Comparison of ENCODE assay signal across 10 cellular contexts in the genomic region with DNA sequence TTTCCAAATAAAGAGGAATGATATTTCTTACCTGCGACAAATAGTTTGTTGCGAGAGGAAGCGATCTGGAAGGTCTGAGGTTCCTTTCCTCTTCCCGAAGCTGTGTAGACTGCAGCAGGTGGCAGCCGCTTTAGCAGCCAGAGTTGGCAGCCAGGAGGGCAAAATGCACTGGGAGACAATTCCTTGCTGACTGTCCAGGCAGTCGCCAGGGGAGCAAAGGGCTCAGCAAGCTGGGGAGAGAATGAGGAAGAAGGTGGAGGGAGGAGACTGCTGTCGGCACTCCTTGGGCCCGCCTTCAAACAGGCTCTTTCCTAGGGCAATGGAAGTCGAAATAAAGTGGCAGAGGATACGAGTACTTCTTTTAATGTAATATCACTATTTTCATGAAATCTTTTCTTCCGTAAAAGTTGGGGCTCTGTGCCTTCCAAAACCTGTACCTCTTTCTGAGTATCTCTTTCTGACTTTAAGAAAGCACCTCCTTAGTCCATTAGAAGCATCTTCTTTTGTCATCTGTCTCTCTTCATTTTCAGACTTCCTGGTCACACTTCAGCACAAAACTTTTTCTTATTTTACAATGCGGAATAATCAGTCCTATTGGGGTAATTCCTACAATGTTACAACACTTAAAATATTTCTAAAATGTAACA. TPM values are rescaled to one million over a fixed set of nuclear protein-coding genes. Genes with fewer than 3 reads are reported as not detected.
A peak's percentile ranks its signal among the peaks of the same experiment; 100 is the strongest.
DNase-seq lines count a peak whose midpoint lies in the region; ATAC-seq and TF ChIP-seq lines count a peak whose summit lies in the region.
"Had no signal": no experiment of that assay in that cellular context is flagged by ENCODE, and none has a peak within 500 bp of the region (broad histone marks: within the 10 kb centered on the region; RNA-seq: fewer than 3 reads in every experiment).

A gene (minus strand): TSS at position 220 of the 647 bp plus-strand sequence. CDS start 9,041 bp downstream, outside the sequence.

- no peaks in the 10 kb centered on the region for H3K9me3 ChIP-seq in vagina

- H3K36me3 ChIP-seq in vagina, result no peaks in the 10 kb centered on the region
- H3K36me3 ChIP-seq: BLaER1 treated with 17β-estradiol and CSF1 and Interleukin-3, amounts not matched to agents 10 nM and 100 nM had no signal

- H3K27ac ChIP-seq in vagina, result peak within 1 kb of the TSS; percentile 55
- H3K27ac ChIP-seq: BLaER1 treated with 17β-estradiol and CSF1 and Interleukin-3, amounts not matched to agents 10 nM and 100 nM; parathyroid adenoma had no signal

- H3K4me3 ChIP-seq in choroid plexus epithelial cell (ENCODE audit: low read depth, low read length) (peak within 1 kb of the TSS; percentile 37), vagina (peak within 1 kb of the TSS; percentile 17 to 39)
- H3K4me3 ChIP-seq: BLaER1 treated with 17β-estradiol and CSF1 and Interleukin-3, amounts not matched to agents 10 nM and 100 nM had no signal

- ATAC-seq in activated T-cell treated with anti-CD3 and anti-CD28 coated beads, Interleukin-2, amount 50 U/mL, for 72 hours (replicated peaks in 1 of 2), result no peak
- ATAC-seq in HG03457 (IDR thresholded peaks at IDR 0.05; ENCODE audit: unreplicated experiment) (no peak), HG02759 (IDR thresholded peaks at IDR 0.05; ENCODE audit: unreplicated experiment) (no peak)

- intact Hi-C loops in vagina (cut with DNase I), result no loop called here

- peaks cover 52% of the 10 kb centered on the region for H3K27me3 Mint-ChIP-seq in activated T-cell treated with anti-CD3 and anti-CD28 coated beads, Interleukin-2, amount 50 U/mL, for 72 hours (ENCODE audit: low read depth)

- H3K4me1 Mint-ChIP-seq in activated T-cell treated with anti-CD3 and anti-CD28 coated beads, Interleukin-2, amount 50 U/mL, for 72 hours (ENCODE audit: low read depth), result peaks cover 8% of the 10 kb centered on the region

- no peak for TF ChIP-seq POLR2A in vagina (IDR thresholded peaks at IDR 0.05)

- peaks cover 5% of the 10 kb centered on the region for H3K4me1 ChIP-seq in vagina
- H3K4me1 ChIP-seq: parathyroid adenoma had no signal

- TF ChIP-seq CTCF in choroid plexus epithelial cell (conservative IDR thresholded peaks at IDR 0.05; ENCODE audit: low read depth, low read length), result no peak
- no peak for TF ChIP-seq CTCF in vagina (IDR thresholded peaks at IDR 0.05)

- no peak within 1 kb of the TSS for H3K27ac Mint-ChIP-seq in activated T-cell treated with anti-CD3 and anti-CD28 coated beads, Interleukin-2, amount 50 U/mL, for 72 hours

- no peak for DNase-seq in activated T-cell treated with anti-CD3 and anti-CD28 coated beads, Interleukin-2, amount 50 U/mL, for 72 hours
- DNase-seq in activated T-cell treated with anti-CD3 and anti-CD28 coated beads for 4 hours, result no peak
- peak; percentile 21 for DNase-seq in choroid plexus epithelial cell (ENCODE audit: low read depth)
- peak; percentile 58 for DNase-seq in medulla oblongata (ENCODE audit: extremely low spot score)
- no peak for DNase-seq in vagina (ENCODE audit: extremely low spot score in 2 of 2)
- no peak for DNase-seq in NK-92 treated with Interleukin-12 subunit alpha and Interleukin-12 subunit beta, amount 100 ng/mL, for 24 hours (lab: John Stamatoyannopoulos, UW)

- H3K36me3 Mint-ChIP-seq in activated T-cell treated with anti-CD3 and anti-CD28 coated beads, Interleukin-2, amount 50 U/mL, for 72 hours (ENCODE audit: insufficient read depth in 2 of 2), result no peaks in the 10 kb centered on the region

- peak within 1 kb of the TSS; percentile 37 to 74 for H3K4me3 Mint-ChIP-seq in activated T-cell treated with anti-CD3 and anti-CD28 coated beads, Interleukin-2, amount 50 U/mL, for 72 hours

- no peaks in the 10 kb centered on the region for H3K9me3 Mint-ChIP-seq in activated T-cell treated with anti-CD3 and anti-CD28 coated beads, Interleukin-2, amount 50 U/mL, for 72 hours

- no peaks in the 10 kb centered on the region for H3K27me3 ChIP-seq in vagina
- H3K27me3 ChIP-seq: BLaER1 treated with 17β-estradiol and CSF1 and Interleukin-3, amounts not matched to agents 10 nM and 100 nM had no signal

RNA-seq across cellular contexts. Expression of the gene that starts here (rescaled TPM):
- under 1 TPM in 1 of 2 donors, not detected in 1; 0.35 TPM for total RNA-seq in activated T-cell treated with anti-CD3 and anti-CD28 coated beads, Interleukin-2, amount 50 U/mL, for 72 hours
- total RNA-seq in vagina, result 48.6 TPM

Comparison
In these comparisons a context has a peak if more than half of its experiments do, and no peak if none do; other contexts are left out.
1. RNA of the gene that starts here (total RNA-seq): 48.6 TPM in vagina (single experiment); 0.35 TPM in activated T-cell treated with anti-CD3 and anti-CD28 coated beads, Interleukin-2, amount 50 U/mL, for 72 hours; every median in the first group is over 10 times any median in the second.
2. DNase-seq: peak in choroid plexus epithelial cell (single experiment) and medulla oblongata (single experiment); none in activated T-cell treated with anti-CD3 and anti-CD28 coated beads, Interleukin-2, amount 50 U/mL, for 72 hours (0 of 2), activated T-cell treated with anti-CD3 and anti-CD28 coated beads for 4 hours (single experiment), vagina (0 of 2) and NK-92 treated with Interleukin-12 subunit alpha and Interleukin-12 subunit beta, amount 100 ng/mL, for 24 hours (single experiment).